ENCODE assay signal across 1 cellular context in the genomic region with DNA sequence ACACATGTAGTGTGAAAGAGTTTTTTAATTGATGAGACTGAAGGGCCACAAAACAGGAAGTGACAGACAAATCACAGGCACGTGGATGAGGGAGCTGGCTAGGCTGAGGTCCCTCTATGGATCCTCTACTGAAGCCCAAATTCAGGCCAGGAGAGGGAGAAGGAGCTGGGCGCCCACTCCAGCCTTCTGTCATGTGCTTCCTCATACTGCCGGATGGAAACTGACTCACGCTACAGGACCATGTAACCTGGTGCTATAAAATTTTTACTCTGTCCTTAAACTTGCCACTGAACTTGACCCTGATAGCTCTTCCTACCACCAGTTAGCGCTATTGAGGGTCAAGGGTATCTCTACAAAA.
A peak's percentile ranks its signal among the peaks of the same experiment; 100 is the strongest.
TF ChIP-seq lines count a peak whose summit lies in the region.

No MANE protein-coding gene starts in this region.

TF ChIP-seq in K562, 482 proteins besides CTCF, POLR2A, EP300 and RAD21 (continued from another document):
- TF ChIP-seq, protein P1, sequence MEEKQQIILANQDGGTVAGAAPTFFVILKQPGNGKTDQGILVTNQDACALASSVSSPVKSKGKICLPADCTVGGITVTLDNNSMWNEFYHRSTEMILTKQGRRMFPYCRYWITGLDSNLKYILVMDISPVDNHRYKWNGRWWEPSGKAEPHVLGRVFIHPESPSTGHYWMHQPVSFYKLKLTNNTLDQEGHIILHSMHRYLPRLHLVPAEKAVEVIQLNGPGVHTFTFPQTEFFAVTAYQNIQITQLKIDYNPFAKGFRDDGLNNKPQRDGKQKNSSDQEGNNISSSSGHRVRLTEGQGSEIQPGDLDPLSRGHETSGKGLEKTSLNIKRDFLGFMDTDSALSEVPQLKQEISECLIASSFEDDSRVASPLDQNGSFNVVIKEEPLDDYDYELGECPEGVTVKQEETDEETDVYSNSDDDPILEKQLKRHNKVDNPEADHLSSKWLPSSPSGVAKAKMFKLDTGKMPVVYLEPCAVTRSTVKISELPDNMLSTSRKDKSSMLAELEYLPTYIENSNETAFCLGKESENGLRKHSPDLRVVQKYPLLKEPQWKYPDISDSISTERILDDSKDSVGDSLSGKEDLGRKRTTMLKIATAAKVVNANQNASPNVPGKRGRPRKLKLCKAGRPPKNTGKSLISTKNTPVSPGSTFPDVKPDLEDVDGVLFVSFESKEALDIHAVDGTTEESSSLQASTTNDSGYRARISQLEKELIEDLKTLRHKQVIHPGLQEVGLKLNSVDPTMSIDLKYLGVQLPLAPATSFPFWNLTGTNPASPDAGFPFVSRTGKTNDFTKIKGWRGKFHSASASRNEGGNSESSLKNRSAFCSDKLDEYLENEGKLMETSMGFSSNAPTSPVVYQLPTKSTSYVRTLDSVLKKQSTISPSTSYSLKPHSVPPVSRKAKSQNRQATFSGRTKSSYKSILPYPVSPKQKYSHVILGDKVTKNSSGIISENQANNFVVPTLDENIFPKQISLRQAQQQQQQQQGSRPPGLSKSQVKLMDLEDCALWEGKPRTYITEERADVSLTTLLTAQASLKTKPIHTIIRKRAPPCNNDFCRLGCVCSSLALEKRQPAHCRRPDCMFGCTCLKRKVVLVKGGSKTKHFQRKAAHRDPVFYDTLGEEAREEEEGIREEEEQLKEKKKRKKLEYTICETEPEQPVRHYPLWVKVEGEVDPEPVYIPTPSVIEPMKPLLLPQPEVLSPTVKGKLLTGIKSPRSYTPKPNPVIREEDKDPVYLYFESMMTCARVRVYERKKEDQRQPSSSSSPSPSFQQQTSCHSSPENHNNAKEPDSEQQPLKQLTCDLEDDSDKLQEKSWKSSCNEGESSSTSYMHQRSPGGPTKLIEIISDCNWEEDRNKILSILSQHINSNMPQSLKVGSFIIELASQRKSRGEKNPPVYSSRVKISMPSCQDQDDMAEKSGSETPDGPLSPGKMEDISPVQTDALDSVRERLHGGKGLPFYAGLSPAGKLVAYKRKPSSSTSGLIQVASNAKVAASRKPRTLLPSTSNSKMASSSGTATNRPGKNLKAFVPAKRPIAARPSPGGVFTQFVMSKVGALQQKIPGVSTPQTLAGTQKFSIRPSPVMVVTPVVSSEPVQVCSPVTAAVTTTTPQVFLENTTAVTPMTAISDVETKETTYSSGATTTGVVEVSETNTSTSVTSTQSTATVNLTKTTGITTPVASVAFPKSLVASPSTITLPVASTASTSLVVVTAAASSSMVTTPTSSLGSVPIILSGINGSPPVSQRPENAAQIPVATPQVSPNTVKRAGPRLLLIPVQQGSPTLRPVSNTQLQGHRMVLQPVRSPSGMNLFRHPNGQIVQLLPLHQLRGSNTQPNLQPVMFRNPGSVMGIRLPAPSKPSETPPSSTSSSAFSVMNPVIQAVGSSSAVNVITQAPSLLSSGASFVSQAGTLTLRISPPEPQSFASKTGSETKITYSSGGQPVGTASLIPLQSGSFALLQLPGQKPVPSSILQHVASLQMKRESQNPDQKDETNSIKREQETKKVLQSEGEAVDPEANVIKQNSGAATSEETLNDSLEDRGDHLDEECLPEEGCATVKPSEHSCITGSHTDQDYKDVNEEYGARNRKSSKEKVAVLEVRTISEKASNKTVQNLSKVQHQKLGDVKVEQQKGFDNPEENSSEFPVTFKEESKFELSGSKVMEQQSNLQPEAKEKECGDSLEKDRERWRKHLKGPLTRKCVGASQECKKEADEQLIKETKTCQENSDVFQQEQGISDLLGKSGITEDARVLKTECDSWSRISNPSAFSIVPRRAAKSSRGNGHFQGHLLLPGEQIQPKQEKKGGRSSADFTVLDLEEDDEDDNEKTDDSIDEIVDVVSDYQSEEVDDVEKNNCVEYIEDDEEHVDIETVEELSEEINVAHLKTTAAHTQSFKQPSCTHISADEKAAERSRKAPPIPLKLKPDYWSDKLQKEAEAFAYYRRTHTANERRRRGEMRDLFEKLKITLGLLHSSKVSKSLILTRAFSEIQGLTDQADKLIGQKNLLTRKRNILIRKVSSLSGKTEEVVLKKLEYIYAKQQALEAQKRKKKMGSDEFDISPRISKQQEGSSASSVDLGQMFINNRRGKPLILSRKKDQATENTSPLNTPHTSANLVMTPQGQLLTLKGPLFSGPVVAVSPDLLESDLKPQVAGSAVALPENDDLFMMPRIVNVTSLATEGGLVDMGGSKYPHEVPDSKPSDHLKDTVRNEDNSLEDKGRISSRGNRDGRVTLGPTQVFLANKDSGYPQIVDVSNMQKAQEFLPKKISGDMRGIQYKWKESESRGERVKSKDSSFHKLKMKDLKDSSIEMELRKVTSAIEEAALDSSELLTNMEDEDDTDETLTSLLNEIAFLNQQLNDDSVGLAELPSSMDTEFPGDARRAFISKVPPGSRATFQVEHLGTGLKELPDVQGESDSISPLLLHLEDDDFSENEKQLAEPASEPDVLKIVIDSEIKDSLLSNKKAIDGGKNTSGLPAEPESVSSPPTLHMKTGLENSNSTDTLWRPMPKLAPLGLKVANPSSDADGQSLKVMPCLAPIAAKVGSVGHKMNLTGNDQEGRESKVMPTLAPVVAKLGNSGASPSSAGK (IDR thresholded peaks at IDR 0.05), result peak; percentile 53
- TF ChIP-seq ILF3 (IDR thresholded peaks at IDR 0.05; ENCODE audit: borderline replicate concordance), result no peak
- TF ChIP-seq, protein P2, sequence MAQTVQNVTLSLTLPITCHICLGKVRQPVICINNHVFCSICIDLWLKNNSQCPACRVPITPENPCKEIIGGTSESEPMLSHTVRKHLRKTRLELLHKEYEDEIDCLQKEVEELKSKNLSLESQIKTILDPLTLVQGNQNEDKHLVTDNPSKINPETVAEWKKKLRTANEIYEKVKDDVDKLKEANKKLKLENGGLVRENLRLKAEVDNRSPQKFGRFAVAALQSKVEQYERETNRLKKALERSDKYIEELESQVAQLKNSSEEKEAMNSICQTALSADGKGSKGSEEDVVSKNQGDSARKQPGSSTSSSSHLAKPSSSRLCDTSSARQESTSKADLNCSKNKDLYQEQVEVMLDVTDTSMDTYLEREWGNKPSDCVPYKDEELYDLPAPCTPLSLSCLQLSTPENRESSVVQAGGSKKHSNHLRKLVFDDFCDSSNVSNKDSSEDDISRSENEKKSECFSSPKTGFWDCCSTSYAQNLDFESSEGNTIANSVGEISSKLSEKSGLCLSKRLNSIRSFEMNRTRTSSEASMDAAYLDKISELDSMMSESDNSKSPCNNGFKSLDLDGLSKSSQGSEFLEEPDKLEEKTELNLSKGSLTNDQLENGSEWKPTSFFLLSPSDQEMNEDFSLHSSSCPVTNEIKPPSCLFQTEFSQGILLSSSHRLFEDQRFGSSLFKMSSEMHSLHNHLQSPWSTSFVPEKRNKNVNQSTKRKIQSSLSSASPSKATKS (CRISPR knock-in tag; IDR thresholded peaks at IDR 0.05), result no peak
- peak; percentile 92 for TF ChIP-seq SPI1 (IDR thresholded peaks at IDR 0.05; ENCODE audit: borderline replicate concordance, low read depth, low read length)
- TF ChIP-seq ZNF668 (CRISPR knock-in tag; IDR thresholded peaks at IDR 0.05), result no peak
- no peak for TF ChIP-seq HLTF (IDR thresholded peaks at IDR 0.05)
- TF ChIP-seq CBX2 (IDR thresholded peaks at IDR 0.05; ENCODE audit: insufficient read depth, low read length, poor library complexity, severe bottlenecking), result no peak
- no peak for TF ChIP-seq NEUROD1 (IDR thresholded peaks at IDR 0.05; ENCODE audit: borderline replicate concordance, low read depth, low read length, partially characterized antibody)
- no peak for TF ChIP-seq ZNF785 (CRISPR knock-in tag; IDR thresholded peaks at IDR 0.05)
- no peak for TF ChIP-seq POLR2AphosphoS2 (IDR thresholded peaks at IDR 0.05; ENCODE audit: low read length)
- TF ChIP-seq ZNF551 (CRISPR knock-in tag; IDR thresholded peaks at IDR 0.05), result no peak
- TF ChIP-seq, protein P3, sequence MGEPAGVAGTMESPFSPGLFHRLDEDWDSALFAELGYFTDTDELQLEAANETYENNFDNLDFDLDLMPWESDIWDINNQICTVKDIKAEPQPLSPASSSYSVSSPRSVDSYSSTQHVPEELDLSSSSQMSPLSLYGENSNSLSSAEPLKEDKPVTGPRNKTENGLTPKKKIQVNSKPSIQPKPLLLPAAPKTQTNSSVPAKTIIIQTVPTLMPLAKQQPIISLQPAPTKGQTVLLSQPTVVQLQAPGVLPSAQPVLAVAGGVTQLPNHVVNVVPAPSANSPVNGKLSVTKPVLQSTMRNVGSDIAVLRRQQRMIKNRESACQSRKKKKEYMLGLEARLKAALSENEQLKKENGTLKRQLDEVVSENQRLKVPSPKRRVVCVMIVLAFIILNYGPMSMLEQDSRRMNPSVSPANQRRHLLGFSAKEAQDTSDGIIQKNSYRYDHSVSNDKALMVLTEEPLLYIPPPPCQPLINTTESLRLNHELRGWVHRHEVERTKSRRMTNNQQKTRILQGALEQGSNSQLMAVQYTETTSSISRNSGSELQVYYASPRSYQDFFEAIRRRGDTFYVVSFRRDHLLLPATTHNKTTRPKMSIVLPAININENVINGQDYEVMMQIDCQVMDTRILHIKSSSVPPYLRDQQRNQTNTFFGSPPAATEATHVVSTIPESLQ (CRISPR knock-in tag; IDR thresholded peaks at IDR 0.05), result no peak
- TF ChIP-seq KLF6 (CRISPR knock-in tag; IDR thresholded peaks at IDR 0.05; ENCODE audit: borderline replicate concordance), result no peak
- TF ChIP-seq, protein P4, sequence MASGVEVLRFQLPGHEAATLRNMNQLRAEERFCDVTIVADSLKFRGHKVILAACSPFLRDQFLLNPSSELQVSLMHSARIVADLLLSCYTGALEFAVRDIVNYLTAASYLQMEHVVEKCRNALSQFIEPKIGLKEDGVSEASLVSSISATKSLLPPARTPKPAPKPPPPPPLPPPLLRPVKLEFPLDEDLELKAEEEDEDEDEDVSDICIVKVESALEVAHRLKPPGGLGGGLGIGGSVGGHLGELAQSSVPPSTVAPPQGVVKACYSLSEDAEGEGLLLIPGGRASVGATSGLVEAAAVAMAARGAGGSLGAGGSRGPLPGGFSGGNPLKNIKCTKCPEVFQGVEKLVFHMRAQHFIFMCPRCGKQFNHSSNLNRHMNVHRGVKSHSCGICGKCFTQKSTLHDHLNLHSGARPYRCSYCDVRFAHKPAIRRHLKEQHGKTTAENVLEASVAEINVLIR (CRISPR knock-in tag; IDR thresholded peaks at IDR 0.05), result no peak
- TF ChIP-seq, protein P5, sequence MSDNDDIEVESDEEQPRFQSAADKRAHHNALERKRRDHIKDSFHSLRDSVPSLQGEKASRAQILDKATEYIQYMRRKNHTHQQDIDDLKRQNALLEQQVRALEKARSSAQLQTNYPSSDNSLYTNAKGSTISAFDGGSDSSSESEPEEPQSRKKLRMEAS (CRISPR knock-in tag; IDR thresholded peaks at IDR 0.05), result peak; percentile 69
- peak; percentile 42; the same call in 1 of the 2 replicates for TF ChIP-seq DMBX1 (CRISPR knock-in tag; IDR thresholded peaks at IDR 0.05; ENCODE audit: borderline replicate concordance)
- no peak for TF ChIP-seq CHD2 (IDR thresholded peaks at IDR 0.05; ENCODE audit: low read depth, low read length)
- TF ChIP-seq ZNF316 (IDR thresholded peaks at IDR 0.05), result no peak
- TF ChIP-seq TAL1 (IDR thresholded peaks at IDR 0.05), result no peak
- TF ChIP-seq, protein P6, sequence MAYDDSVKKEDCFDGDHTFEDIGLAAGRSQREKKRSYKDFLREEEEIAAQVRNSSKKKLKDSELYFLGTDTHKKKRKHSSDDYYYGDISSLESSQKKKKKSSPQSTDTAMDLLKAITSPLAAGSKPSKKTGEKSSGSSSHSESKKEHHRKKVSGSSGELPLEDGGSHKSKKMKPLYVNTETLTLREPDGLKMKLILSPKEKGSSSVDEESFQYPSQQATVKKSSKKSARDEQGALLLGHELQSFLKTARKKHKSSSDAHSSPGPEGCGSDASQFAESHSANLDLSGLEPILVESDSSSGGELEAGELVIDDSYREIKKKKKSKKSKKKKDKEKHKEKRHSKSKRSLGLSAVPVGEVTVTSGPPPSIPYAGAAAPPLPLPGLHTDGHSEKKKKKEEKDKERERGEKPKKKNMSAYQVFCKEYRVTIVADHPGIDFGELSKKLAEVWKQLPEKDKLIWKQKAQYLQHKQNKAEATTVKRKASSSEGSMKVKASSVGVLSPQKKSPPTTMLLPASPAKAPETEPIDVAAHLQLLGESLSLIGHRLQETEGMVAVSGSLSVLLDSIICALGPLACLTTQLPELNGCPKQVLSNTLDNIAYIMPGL (CRISPR knock-in tag; IDR thresholded peaks at IDR 0.05), result no peak
- peak; percentile 76 for TF ChIP-seq L3MBTL2 (IDR thresholded peaks at IDR 0.05)
- no peak for TF ChIP-seq BMI1 (IDR thresholded peaks at IDR 0.05; ENCODE audit: low read length)
- TF ChIP-seq DIDO1 (tag; IDR thresholded peaks at IDR 0.05; ENCODE audit: low read depth), result no peak
- no peak for TF ChIP-seq DDX20 (tag; IDR thresholded peaks at IDR 0.05; ENCODE audit: low read depth)
- no peak for TF ChIP-seq PRMT5 (CRISPR knock-in tag; IDR thresholded peaks at IDR 0.05)
- peak; percentile 36; the same call in 1 of the 2 replicates for TF ChIP-seq MYC (IDR thresholded peaks at IDR 0.05; ENCODE audit: low read depth, low read length)
- TF ChIP-seq MYC (CRISPR knock-in tag; IDR thresholded peaks at IDR 0.05; ENCODE audit: borderline replicate concordance, low read depth), result no peak
- no peak for TF ChIP-seq BRCA1 (IDR thresholded peaks at IDR 0.05)
- no peak for TF ChIP-seq BRCA1 (CRISPR knock-in tag; IDR thresholded peaks at IDR 0.05)
- TF ChIP-seq, protein P7, sequence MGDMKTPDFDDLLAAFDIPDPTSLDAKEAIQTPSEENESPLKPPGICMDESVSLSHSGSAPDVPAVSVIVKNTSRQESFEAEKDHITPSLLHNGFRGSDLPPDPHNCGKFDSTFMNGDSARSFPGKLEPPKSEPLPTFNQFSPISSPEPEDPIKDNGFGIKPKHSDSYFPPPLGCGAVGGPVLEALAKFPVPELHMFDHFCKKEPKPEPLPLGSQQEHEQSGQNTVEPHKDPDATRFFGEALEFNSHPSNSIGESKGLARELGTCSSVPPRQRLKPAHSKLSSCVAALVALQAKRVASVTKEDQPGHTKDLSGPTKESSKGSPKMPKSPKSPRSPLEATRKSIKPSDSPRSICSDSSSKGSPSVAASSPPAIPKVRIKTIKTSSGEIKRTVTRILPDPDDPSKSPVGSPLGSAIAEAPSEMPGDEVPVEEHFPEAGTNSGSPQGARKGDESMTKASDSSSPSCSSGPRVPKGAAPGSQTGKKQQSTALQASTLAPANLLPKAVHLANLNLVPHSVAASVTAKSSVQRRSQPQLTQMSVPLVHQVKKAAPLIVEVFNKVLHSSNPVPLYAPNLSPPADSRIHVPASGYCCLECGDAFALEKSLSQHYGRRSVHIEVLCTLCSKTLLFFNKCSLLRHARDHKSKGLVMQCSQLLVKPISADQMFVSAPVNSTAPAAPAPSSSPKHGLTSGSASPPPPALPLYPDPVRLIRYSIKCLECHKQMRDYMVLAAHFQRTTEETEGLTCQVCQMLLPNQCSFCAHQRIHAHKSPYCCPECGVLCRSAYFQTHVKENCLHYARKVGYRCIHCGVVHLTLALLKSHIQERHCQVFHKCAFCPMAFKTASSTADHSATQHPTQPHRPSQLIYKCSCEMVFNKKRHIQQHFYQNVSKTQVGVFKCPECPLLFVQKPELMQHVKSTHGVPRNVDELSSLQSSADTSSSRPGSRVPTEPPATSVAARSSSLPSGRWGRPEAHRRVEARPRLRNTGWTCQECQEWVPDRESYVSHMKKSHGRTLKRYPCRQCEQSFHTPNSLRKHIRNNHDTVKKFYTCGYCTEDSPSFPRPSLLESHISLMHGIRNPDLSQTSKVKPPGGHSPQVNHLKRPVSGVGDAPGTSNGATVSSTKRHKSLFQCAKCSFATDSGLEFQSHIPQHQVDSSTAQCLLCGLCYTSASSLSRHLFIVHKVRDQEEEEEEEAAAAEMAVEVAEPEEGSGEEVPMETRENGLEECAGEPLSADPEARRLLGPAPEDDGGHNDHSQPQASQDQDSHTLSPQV (IDR thresholded peaks at IDR 0.05), result peak; percentile 48; the same call in 1 of the 2 replicates
- TF ChIP-seq MCM7 (IDR thresholded peaks at IDR 0.05), result no peak
- no peak for TF ChIP-seq ZNF586 (CRISPR knock-in tag; conservative IDR thresholded peaks at IDR 0.05)
- TF ChIP-seq SIRT6 (IDR thresholded peaks at IDR 0.05; ENCODE audit: low read depth, low read length), result no peak
